In genomic region chr6:15897063-15897934, GRCh38 we compare ENCODE assay signal across 1 cellular context.
A peak's percentile ranks its signal among the peaks of the same experiment; 100 is the strongest.
TF ChIP-seq lines count a peak whose summit lies in the region.

No MANE protein-coding gene starts in this region.

TF ChIP-seq in K562, 482 proteins besides CTCF, POLR2A, EP300 and RAD21 (continued from another document and continues in another):
- TF ChIP-seq AFF1 (IDR thresholded peaks at IDR 0.05; ENCODE audit: low read depth in 1 of 2, partially characterized antibody in 2 of 2) (peak; percentile 15 to 81), CTBP1 (IDR thresholded peaks at IDR 0.05; ENCODE audit: borderline replicate concordance) (0 out of 2 replicates have a peak, but pooled peaks have one; percentile 14), ZNF3 (CRISPR knock-in tag; IDR thresholded peaks at IDR 0.05) (no peak), HCFC1 (IDR thresholded peaks at IDR 0.05; ENCODE audit: low read depth, low read length) (no peak), PKNOX1 (IDR thresholded peaks at IDR 0.05) (no peak), TFE3 (CRISPR knock-in tag; IDR thresholded peaks at IDR 0.05) (peak; percentile 96), HEY1 (CRISPR knock-in tag; IDR thresholded peaks at IDR 0.05; ENCODE audit: borderline replicate concordance) (peak; percentile 40; the same call in 1 of the 2 replicates), COPS2 (conservative IDR thresholded peaks at IDR 0.05) (no peak), ZMIZ1 (IDR thresholded peaks at IDR 0.05; ENCODE audit: low read depth in 2 of 2, low read length in 2 of 2) (no peak), EP400 (IDR thresholded peaks at IDR 0.05) (peak; percentile 21), ZNF592 (IDR thresholded peaks at IDR 0.05) (peak; percentile 93), USF1 (CRISPR knock-in tag; IDR thresholded peaks at IDR 0.05) (peak; percentile 92), MXD1 (CRISPR knock-in tag; IDR thresholded peaks at IDR 0.05; ENCODE audit: borderline replicate concordance, poor library complexity, severe bottlenecking) (no peak), ATF4 (CRISPR knock-in tag; IDR thresholded peaks at IDR 0.05) (peak; percentile 55; the same call in 1 of the 2 replicates), OTX1 (CRISPR knock-in tag; IDR thresholded peaks at IDR 0.05) (0 out of 2 replicates have a peak, but pooled peaks have one; percentile 53), ZNF398 (CRISPR knock-in tag; IDR thresholded peaks at IDR 0.05) (no peak), SIN3B (IDR thresholded peaks at IDR 0.05; ENCODE audit: low read depth) (no peak), ZNF76 (CRISPR knock-in tag; IDR thresholded peaks at IDR 0.05; ENCODE audit: borderline replicate concordance) (0 out of 2 replicates have a peak, but pooled peaks have one; percentile 9), FOXJ3 (CRISPR knock-in tag; IDR thresholded peaks at IDR 0.05) (no peak)
